In the genomic region with DNA sequence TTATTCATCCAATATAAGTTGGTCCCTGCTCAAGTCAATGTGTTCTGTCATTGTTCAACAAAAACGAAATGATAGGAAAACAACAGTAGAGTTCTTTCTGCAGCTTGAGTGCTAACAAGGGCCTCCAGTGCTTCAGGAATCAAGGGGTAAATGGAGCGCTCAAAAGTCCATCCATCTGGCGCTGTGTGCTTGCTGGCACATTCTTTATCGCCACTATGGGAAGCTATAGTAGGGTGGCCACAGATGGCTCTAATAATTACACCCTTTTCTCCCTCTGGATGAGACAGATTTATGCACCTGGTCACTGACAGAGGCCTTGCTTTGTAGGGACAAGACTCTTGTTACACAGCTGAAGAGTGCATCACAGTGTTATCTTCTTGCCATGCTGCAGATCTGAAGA, we compare ENCODE assay signal across 16 cellular contexts.
"Had no signal": no experiment of that assay in that cellular context is flagged by ENCODE, and none has a peak within 500 bp of the region (broad histone marks: within the 10 kb centered on the region; RNA-seq: fewer than 3 reads in every experiment).

No MANE protein-coding gene starts in this region.

- DNase-seq: activated CD4-positive, alpha-beta T cell treated with anti-CD3 and anti-CD28 coated beads, Interleukin-2, amount 10 ng/mL, durations not matched to agents 7 days and 5 days; activated CD8-positive, alpha-beta memory T cell treated with anti-CD3 and anti-CD28 coated beads for 24 hours; activated naive CD4-positive, alpha-beta T cell; activated naive CD8-positive, alpha-beta T cell treated with anti-CD3 and anti-CD28 coated beads, Interleukin-2, amount 10 ng/mL, durations not matched to agents 7 days and 5 days; anterior cingulate cortex; mesendoderm; natural killer cell; nucleus accumbens; posterior cingulate gyrus; stimulated activated CD4-positive, alpha-beta T cell treated with anti-CD3 and anti-CD28 coated beads, Interleukin-4, amount 100 ng/mL, for 1 hour; stimulated activated naive CD4-positive, alpha-beta T cell; tibial artery had no signal

- H3K4me2 ChIP-seq: hepatocyte had no signal

- H3K36me3 ChIP-seq: brain microvascular endothelial cell, gastroesophageal sphincter, tibial artery had no signal

- H3K79me2 ChIP-seq: hepatocyte had no signal

- H3K4me3 ChIP-seq: gastroesophageal sphincter, hepatocyte, tibial artery had no signal

- H3K9me3 ChIP-seq: gastroesophageal sphincter, tibial artery had no signal

- H3K27me3 ChIP-seq: brain microvascular endothelial cell, gastroesophageal sphincter, hepatocyte, tibial artery had no signal

- H2AFZ ChIP-seq: hepatocyte had no signal

- H3K27ac ChIP-seq: brain microvascular endothelial cell, epithelial cell of prostate, gastroesophageal sphincter, hepatocyte had no signal

- ATAC-seq: gastroesophageal sphincter, natural killer cell had no signal
